2 cellular contexts compared by ENCODE assay signal in the genomic region with DNA sequence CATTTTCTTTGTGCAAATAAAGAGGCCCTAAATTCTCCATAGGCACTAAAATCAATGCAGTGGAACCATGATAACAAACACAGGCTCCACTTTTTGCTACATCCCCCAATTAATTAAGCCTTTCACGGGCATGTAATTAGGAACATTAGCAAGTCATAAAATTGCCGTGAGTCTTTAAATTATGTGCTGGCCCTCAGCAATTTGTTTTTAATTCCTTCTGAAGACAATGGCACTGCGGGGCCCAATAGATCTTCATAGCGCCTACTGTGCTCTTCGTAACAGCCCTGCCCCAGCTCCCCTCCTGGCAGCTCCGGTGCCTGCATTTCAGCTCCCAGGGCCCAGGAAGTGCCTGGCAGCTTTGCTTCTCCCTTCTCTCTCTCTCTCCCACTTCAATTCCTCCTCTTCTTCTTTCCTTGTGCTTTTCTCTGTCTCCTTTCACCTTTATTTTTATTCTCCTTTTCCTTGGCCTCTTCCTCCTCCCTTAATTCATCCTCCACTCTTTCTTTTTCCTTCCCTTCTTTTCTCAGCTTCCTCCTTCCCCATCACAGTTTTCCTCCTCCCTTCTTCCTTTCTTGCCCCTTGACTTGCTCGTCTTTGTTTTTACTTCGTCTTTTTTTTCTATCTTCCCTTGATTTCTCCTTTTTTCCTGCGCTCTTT.
TF ChIP-seq lines count a peak whose summit lies in the region.

No MANE protein-coding gene starts in this region.

TF ChIP-seq in HCT116, 20 proteins besides CTCF, POLR2A, EP300 and RAD21:
- TF ChIP-seq, protein P1, sequence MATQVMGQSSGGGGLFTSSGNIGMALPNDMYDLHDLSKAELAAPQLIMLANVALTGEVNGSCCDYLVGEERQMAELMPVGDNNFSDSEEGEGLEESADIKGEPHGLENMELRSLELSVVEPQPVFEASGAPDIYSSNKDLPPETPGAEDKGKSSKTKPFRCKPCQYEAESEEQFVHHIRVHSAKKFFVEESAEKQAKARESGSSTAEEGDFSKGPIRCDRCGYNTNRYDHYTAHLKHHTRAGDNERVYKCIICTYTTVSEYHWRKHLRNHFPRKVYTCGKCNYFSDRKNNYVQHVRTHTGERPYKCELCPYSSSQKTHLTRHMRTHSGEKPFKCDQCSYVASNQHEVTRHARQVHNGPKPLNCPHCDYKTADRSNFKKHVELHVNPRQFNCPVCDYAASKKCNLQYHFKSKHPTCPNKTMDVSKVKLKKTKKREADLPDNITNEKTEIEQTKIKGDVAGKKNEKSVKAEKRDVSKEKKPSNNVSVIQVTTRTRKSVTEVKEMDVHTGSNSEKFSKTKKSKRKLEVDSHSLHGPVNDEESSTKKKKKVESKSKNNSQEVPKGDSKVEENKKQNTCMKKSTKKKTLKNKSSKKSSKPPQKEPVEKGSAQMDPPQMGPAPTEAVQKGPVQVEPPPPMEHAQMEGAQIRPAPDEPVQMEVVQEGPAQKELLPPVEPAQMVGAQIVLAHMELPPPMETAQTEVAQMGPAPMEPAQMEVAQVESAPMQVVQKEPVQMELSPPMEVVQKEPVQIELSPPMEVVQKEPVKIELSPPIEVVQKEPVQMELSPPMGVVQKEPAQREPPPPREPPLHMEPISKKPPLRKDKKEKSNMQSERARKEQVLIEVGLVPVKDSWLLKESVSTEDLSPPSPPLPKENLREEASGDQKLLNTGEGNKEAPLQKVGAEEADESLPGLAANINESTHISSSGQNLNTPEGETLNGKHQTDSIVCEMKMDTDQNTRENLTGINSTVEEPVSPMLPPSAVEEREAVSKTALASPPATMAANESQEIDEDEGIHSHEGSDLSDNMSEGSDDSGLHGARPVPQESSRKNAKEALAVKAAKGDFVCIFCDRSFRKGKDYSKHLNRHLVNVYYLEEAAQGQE (IDR thresholded peaks at IDR 0.05; ENCODE audit: low read depth), result no peak
- TF ChIP-seq EGR1 (IDR thresholded peaks at IDR 0.05; ENCODE audit: low read depth), result no peak
- no peak for TF ChIP-seq ZNF274 (IDR thresholded peaks at IDR 0.05; ENCODE audit: low read depth, low read length)
- TF ChIP-seq POLR2AphosphoS5 (IDR thresholded peaks at IDR 0.05; ENCODE audit: low read depth, low read length), result no peak
- TF ChIP-seq SIN3A (IDR thresholded peaks at IDR 0.05; ENCODE audit: low read depth), result no peak
- TF ChIP-seq SRF (IDR thresholded peaks at IDR 0.05; ENCODE audit: low read depth), result no peak
- no peak for TF ChIP-seq EZH2phosphoT487 (IDR thresholded peaks at IDR 0.05; ENCODE audit: borderline replicate concordance)
- no peak for TF ChIP-seq EZH2 (IDR thresholded peaks at IDR 0.05)
- TF ChIP-seq CBX3 (IDR thresholded peaks at IDR 0.05; ENCODE audit: low read depth), result no peak
- TF ChIP-seq FOSL1 (IDR thresholded peaks at IDR 0.05; ENCODE audit: low read depth), result no peak
- TF ChIP-seq, protein P2, sequence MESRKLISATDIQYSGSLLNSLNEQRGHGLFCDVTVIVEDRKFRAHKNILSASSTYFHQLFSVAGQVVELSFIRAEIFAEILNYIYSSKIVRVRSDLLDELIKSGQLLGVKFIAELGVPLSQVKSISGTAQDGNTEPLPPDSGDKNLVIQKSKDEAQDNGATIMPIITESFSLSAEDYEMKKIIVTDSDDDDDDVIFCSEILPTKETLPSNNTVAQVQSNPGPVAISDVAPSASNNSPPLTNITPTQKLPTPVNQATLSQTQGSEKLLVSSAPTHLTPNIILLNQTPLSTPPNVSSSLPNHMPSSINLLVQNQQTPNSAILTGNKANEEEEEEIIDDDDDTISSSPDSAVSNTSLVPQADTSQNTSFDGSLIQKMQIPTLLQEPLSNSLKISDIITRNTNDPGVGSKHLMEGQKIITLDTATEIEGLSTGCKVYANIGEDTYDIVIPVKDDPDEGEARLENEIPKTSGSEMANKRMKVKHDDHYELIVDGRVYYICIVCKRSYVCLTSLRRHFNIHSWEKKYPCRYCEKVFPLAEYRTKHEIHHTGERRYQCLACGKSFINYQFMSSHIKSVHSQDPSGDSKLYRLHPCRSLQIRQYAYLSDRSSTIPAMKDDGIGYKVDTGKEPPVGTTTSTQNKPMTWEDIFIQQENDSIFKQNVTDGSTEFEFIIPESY (IDR thresholded peaks at IDR 0.05; ENCODE audit: extremely low read depth, insufficient replicate concordance, low read length), result no peak

TF ChIP-seq in WTC11, 78 proteins besides CTCF, POLR2A, EP300 and RAD21 (continued from another document):
- TF ChIP-seq FOXP1 (CRISPR knock-in tag; IDR thresholded peaks at IDR 0.05; ENCODE audit: borderline replicate concordance), result no peak
- TF ChIP-seq, protein P3, sequence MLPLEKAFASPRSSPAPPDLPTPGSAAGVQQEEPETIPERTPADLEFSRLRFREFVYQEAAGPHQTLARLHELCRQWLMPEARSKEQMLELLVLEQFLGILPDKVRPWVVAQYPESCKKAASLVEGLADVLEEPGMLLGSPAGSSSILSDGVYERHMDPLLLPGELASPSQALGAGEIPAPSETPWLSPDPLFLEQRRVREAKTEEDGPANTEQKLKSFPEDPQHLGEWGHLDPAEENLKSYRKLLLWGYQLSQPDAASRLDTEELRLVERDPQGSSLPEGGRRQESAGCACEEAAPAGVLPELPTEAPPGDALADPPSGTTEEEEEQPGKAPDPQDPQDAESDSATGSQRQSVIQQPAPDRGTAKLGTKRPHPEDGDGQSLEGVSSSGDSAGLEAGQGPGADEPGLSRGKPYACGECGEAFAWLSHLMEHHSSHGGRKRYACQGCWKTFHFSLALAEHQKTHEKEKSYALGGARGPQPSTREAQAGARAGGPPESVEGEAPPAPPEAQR (CRISPR knock-in tag; IDR thresholded peaks at IDR 0.05), result no peak
- no peak for TF ChIP-seq OVOL2 (CRISPR knock-in tag; IDR thresholded peaks at IDR 0.05; ENCODE audit: borderline replicate concordance)
- TF ChIP-seq, protein P4, sequence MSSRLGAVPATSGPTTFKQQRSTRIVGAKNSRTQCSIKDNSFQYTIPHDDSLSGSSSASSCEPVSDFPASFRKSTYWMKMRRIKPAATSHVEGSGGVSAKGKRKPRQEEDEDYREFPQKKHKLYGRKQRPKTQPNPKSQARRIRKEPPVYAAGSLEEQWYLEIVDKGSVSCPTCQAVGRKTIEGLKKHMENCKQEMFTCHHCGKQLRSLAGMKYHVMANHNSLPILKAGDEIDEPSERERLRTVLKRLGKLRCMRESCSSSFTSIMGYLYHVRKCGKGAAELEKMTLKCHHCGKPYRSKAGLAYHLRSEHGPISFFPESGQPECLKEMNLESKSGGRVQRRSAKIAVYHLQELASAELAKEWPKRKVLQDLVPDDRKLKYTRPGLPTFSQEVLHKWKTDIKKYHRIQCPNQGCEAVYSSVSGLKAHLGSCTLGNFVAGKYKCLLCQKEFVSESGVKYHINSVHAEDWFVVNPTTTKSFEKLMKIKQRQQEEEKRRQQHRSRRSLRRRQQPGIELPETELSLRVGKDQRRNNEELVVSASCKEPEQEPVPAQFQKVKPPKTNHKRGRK (CRISPR knock-in tag; IDR thresholded peaks at IDR 0.05; ENCODE audit: borderline replicate concordance), result peak; percentile 86; the same call in 1 of the 2 replicates
- TF ChIP-seq ZNF138 (CRISPR knock-in tag; conservative IDR thresholded peaks at IDR 0.05), result no peak
- TF ChIP-seq ZNF423 (CRISPR knock-in tag; IDR thresholded peaks at IDR 0.05), result 0 out of 2 replicates have a peak, but pooled peaks have one; percentile 15
- TF ChIP-seq, protein P5, sequence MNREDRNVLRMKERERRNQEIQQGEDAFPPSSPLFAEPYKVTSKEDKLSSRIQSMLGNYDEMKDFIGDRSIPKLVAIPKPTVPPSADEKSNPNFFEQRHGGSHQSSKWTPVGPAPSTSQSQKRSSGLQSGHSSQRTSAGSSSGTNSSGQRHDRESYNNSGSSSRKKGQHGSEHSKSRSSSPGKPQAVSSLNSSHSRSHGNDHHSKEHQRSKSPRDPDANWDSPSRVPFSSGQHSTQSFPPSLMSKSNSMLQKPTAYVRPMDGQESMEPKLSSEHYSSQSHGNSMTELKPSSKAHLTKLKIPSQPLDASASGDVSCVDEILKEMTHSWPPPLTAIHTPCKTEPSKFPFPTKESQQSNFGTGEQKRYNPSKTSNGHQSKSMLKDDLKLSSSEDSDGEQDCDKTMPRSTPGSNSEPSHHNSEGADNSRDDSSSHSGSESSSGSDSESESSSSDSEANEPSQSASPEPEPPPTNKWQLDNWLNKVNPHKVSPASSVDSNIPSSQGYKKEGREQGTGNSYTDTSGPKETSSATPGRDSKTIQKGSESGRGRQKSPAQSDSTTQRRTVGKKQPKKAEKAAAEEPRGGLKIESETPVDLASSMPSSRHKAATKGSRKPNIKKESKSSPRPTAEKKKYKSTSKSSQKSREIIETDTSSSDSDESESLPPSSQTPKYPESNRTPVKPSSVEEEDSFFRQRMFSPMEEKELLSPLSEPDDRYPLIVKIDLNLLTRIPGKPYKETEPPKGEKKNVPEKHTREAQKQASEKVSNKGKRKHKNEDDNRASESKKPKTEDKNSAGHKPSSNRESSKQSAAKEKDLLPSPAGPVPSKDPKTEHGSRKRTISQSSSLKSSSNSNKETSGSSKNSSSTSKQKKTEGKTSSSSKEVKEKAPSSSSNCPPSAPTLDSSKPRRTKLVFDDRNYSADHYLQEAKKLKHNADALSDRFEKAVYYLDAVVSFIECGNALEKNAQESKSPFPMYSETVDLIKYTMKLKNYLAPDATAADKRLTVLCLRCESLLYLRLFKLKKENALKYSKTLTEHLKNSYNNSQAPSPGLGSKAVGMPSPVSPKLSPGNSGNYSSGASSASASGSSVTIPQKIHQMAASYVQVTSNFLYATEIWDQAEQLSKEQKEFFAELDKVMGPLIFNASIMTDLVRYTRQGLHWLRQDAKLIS (CRISPR knock-in tag; IDR thresholded peaks at IDR 0.05; ENCODE audit: borderline replicate concordance), result no peak
- no peak for TF ChIP-seq JAZF1 (CRISPR knock-in tag; IDR thresholded peaks at IDR 0.05)
- TF ChIP-seq, protein P6, sequence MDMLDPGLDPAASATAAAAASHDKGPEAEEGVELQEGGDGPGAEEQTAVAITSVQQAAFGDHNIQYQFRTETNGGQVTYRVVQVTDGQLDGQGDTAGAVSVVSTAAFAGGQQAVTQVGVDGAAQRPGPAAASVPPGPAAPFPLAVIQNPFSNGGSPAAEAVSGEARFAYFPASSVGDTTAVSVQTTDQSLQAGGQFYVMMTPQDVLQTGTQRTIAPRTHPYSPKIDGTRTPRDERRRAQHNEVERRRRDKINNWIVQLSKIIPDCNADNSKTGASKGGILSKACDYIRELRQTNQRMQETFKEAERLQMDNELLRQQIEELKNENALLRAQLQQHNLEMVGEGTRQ (CRISPR knock-in tag; IDR thresholded peaks at IDR 0.05), result no peak
- TF ChIP-seq, protein P7, sequence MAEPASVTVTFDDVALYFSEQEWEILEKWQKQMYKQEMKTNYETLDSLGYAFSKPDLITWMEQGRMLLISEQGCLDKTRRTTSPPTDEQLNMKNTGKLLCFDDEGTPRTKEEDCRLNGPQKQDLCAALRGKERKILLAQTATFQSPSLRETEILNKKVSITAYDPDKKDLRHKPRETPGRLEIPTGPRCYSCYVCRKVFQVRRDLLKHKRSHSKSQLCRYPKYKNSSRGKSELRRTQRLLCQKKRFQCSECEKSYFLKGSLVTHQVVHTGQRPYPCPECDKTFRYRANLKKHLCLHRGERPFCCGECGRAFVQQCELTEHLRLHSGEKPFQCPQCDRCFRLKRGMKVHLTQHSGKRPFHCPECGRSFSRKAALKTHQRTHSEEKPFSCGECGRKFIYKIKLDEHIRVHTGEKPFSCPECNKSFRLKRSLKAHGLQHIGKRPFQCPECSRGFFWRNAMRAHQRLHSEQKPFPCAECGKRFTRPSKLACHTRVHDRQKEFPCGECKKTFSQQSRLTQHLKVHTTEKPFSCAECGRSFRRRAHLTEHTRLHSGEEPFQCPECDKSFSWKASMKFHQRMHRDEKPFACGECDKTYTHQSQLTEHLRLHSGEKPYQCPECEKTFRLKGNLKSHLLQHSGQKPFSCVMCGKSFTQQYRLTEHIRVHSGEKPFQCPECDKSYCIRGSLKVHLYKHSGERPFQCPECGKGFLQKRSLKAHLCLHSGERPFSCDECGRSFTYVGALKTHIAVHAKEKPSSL (CRISPR knock-in tag; conservative IDR thresholded peaks at IDR 0.05), result no peak
